Comparison of ENCODE assay signal across 8 cellular contexts in genomic region chr1:108107658-108108057, GRCh38.
DNase-seq lines count a peak whose midpoint lies in the region; ATAC-seq lines count a peak whose summit lies in the region.

No MANE protein-coding gene starts in this region.

- H3K27me3 ChIP-seq in naive thymus-derived CD4-positive, alpha-beta T cell (ENCODE audit: control insufficient read depth in 2 of 2, insufficient read depth in 2 of 2, low read length in 2 of 2): no peaks in the 10 kb centered on the region

- in situ Hi-C loops in KBM-7 (cut with MboI; ENCODE audit: low pct_unique_long_range_greater_than_20kb, low sequenced_read_pairs): no loop called here

- peak; percentile 98 for ATAC-seq in naive thymus-derived CD4-positive, alpha-beta T cell
- ATAC-seq in GM18909 (IDR thresholded peaks at IDR 0.05; ENCODE audit: poor library complexity, unreplicated experiment) (no peak), GM18858 (IDR thresholded peaks at IDR 0.05; ENCODE audit: unreplicated experiment) (no peak)

- H3K36me3 ChIP-seq in naive thymus-derived CD4-positive, alpha-beta T cell (ENCODE audit: control insufficient read depth in 2 of 3, insufficient read depth in 3 of 3, low read length in 3 of 3): no peaks in the 10 kb centered on the region

- H3K4me1 ChIP-seq in naive thymus-derived CD4-positive, alpha-beta T cell (ENCODE audit: control insufficient read depth in 2 of 2, insufficient read depth in 2 of 2, low read length in 2 of 2): no peaks in the 10 kb centered on the region

- H3K4me3 Mint-ChIP-seq in activated T-helper 1 cell treated with anti-CD3 and anti-CD28 coated beads, Interleukin-12 subunit alpha, Interleukin-12 subunit beta, Interleukin-2, Interleukin-4 antibody, amounts not matched to agents 30 ng/mL and 10 ng/mL and 1 ng/mL, durations not matched to agents 14 hours and 24 hours and 36 hours: no peak overlapping the region
- no peak overlapping the region for H3K4me3 Mint-ChIP-seq in naive thymus-derived CD4-positive, alpha-beta T cell

- H3K4me1 Mint-ChIP-seq in activated T-helper 1 cell treated with anti-CD3 and anti-CD28 coated beads, Interleukin-12 subunit alpha, Interleukin-12 subunit beta, Interleukin-2, Interleukin-4 antibody, amounts not matched to agents 30 ng/mL and 10 ng/mL and 1 ng/mL, durations not matched to agents 14 hours and 24 hours and 36 hours (ENCODE audit: low read depth): peaks cover 5% of the 10 kb centered on the region
- H3K4me1 Mint-ChIP-seq in naive thymus-derived CD4-positive, alpha-beta T cell: peaks cover 0 to 12% (median 8%) of the 10 kb centered on the region in 7 donors

- no peaks in the 10 kb centered on the region for H3K27me3 Mint-ChIP-seq in activated T-helper 1 cell treated with anti-CD3 and anti-CD28 coated beads, Interleukin-12 subunit alpha, Interleukin-12 subunit beta, Interleukin-2, Interleukin-4 antibody, amounts not matched to agents 30 ng/mL and 10 ng/mL and 1 ng/mL, durations not matched to agents 14 hours and 24 hours and 36 hours (ENCODE audit: insufficient read depth)
- no peaks in the 10 kb centered on the region for H3K27me3 Mint-ChIP-seq in naive thymus-derived CD4-positive, alpha-beta T cell

- peak; percentile 39 for DNase-seq in CD1c-positive myeloid dendritic cell (ENCODE audit: extremely low spot score)
- peak; percentile 72 for DNase-seq in KBM-7
- no peak for DNase-seq in activated T-helper 1 cell treated with anti-CD3 and anti-CD28 coated beads, Interleukin-12 subunit alpha, Interleukin-12 subunit beta, Interleukin-2, Interleukin-4 antibody, amounts not matched to agents 30 ng/mL and 10 ng/mL and 1 ng/mL, durations not matched to agents 14 hours and 24 hours and 36 hours (ENCODE audit: low spot score)
- DNase-seq in naive thymus-derived CD4-positive, alpha-beta T cell: peak in 4 of 9 donors; percentile 3 to 37 (median 17)
- no peak for DNase-seq in DMS53 treated with DMSO at 0.1 percent for 48 hours (lab: John Stamatoyannopoulos, UW; ENCODE audit: unreplicated experiment)
- no peak for DNase-seq in substantia nigra (lab: John Stamatoyannopoulos, UW)

- CTCF ChIA-PET in naive thymus-derived CD4-positive, alpha-beta T cell (lab: Charles Lee): interaction anchor here (1.0 kb wide), 1 partner anchor 326 kb away, joined by 3 read pairs; no protein-coding TSS in a partner anchor

- H3K4me3 ChIP-seq in naive thymus-derived CD4-positive, alpha-beta T cell (ENCODE audit: low read length): no peak overlapping the region

- intact Hi-C loops in activated T-helper 1 cell treated with anti-CD3 and anti-CD28 coated beads, Interleukin-12 subunit alpha, Interleukin-12 subunit beta, Interleukin-2, Interleukin-4 antibody, amounts not matched to agents 30 ng/mL and 10 ng/mL and 1 ng/mL, durations not matched to agents 14 hours and 24 hours and 36 hours (cut with micrococcal nuclease): no loop called here
- intact Hi-C loops in naive thymus-derived CD4-positive, alpha-beta T cell (cut with micrococcal nuclease): no loop called here

- POLR2A ChIA-PET in naive thymus-derived CD4-positive, alpha-beta T cell (lab: Charles Lee): interaction anchor here (1.3 kb wide), 1 partner anchor 11 kb away, joined by 6 read pairs; no protein-coding TSS in a partner anchor

- H3K27ac ChIP-seq in naive thymus-derived CD4-positive, alpha-beta T cell (ENCODE audit: low read depth, low read length): no peak overlapping the region
- H3K27ac ChIP-seq in substantia nigra (ENCODE audit: low read depth, low read length, poor library complexity, severe bottlenecking): no peak overlapping the region

- peak overlapping the region; percentile 55 for H3K27ac Mint-ChIP-seq in activated T-helper 1 cell treated with anti-CD3 and anti-CD28 coated beads, Interleukin-12 subunit alpha, Interleukin-12 subunit beta, Interleukin-2, Interleukin-4 antibody, amounts not matched to agents 30 ng/mL and 10 ng/mL and 1 ng/mL, durations not matched to agents 14 hours and 24 hours and 36 hours
- H3K27ac Mint-ChIP-seq in naive thymus-derived CD4-positive, alpha-beta T cell: peak overlapping the region in 4 of 9 donors; percentile 6 to 38 (median 26)

- peaks cover 5% of the 10 kb centered on the region for H3K9me3 Mint-ChIP-seq in activated T-helper 1 cell treated with anti-CD3 and anti-CD28 coated beads, Interleukin-12 subunit alpha, Interleukin-12 subunit beta, Interleukin-2, Interleukin-4 antibody, amounts not matched to agents 30 ng/mL and 10 ng/mL and 1 ng/mL, durations not matched to agents 14 hours and 24 hours and 36 hours
- peaks cover 0 to 5% (median 0%) of the 10 kb centered on the region in 11 donors for H3K9me3 Mint-ChIP-seq in naive thymus-derived CD4-positive, alpha-beta T cell

- no peaks in the 10 kb centered on the region for H3K9me3 ChIP-seq in naive thymus-derived CD4-positive, alpha-beta T cell (ENCODE audit: control insufficient read depth in 2 of 3, low read length in 3 of 3)

- H3K36me3 Mint-ChIP-seq in activated T-helper 1 cell treated with anti-CD3 and anti-CD28 coated beads, Interleukin-12 subunit alpha, Interleukin-12 subunit beta, Interleukin-2, Interleukin-4 antibody, amounts not matched to agents 30 ng/mL and 10 ng/mL and 1 ng/mL, durations not matched to agents 14 hours and 24 hours and 36 hours (ENCODE audit: low read depth): no peaks in the 10 kb centered on the region
- H3K36me3 Mint-ChIP-seq in naive thymus-derived CD4-positive, alpha-beta T cell: peaks cover 0 to 6% (median 0%) of the 10 kb centered on the region in 5 donors

Comparison
In these comparisons a context has a peak if more than half of its experiments do, and no peak if none do; other contexts are left out.
1. DNase-seq: peak in CD1c-positive myeloid dendritic cell (single experiment) and KBM-7 (single experiment); none in activated T-helper 1 cell treated with anti-CD3 and anti-CD28 coated beads, Interleukin-12 subunit alpha, Interleukin-12 subunit beta, Interleukin-2, Interleukin-4 antibody, amounts not matched to agents 30 ng/mL and 10 ng/mL and 1 ng/mL, durations not matched to agents 14 hours and 24 hours and 36 hours (single experiment), DMS53 treated with DMSO at 0.1 percent for 48 hours (single experiment) and substantia nigra (0 of 49).